ENCODE assay signal across 17 cellular contexts in genomic region chr3:51471775-51472652, GRCh38. TPM values are rescaled to one million over a fixed set of nuclear protein-coding genes. Genes with fewer than 3 reads are reported as not detected.
DNase-seq lines count a peak whose midpoint lies in the region; ATAC-seq and TF ChIP-seq lines count a peak whose summit lies in the region.
"Had no signal": no experiment of that assay in that cellular context is flagged by ENCODE, and none has a peak within 500 bp of the region (broad histone marks: within the 10 kb centered on the region; RNA-seq: fewer than 3 reads in every experiment).

No MANE protein-coding gene starts in this region.

- H3K9me3 ChIP-seq in CD8-positive, alpha-beta memory T cell (ENCODE audit: low read length) = no peaks in the 10 kb centered on the region
- H3K9me3 ChIP-seq in Panc1 (ENCODE audit: control insufficient read depth, insufficient read depth, low read depth, low read length) = no peaks in the 10 kb centered on the region
- H3K9me3 ChIP-seq: BE2C, heart left ventricle, SK-N-SH had no signal

- ATAC-seq in Panc1 (no peak), GM18873 (IDR thresholded peaks at IDR 0.05; ENCODE audit: low FRiP score, unreplicated experiment) (no peak), HG02970 (IDR thresholded peaks at IDR 0.05; ENCODE audit: low FRiP score, unreplicated experiment) (no peak)
- ATAC-seq: heart left ventricle had no signal

- H3K4me1 ChIP-seq in CD8-positive, alpha-beta memory T cell (ENCODE audit: insufficient read depth, low read length) = no peaks in the 10 kb centered on the region
- H3K4me1 ChIP-seq in Panc1 (ENCODE audit: control insufficient read depth, insufficient read depth, low read length) = no peaks in the 10 kb centered on the region
- H3K4me1 ChIP-seq: BE2C, heart left ventricle had no signal

- H3K4me3 ChIP-seq in CD8-positive, alpha-beta memory T cell (ENCODE audit: low read length) = no peak overlapping the region
- no peak overlapping the region for H3K4me3 ChIP-seq in Panc1 (ENCODE audit: low read depth in 2 of 2, low read length in 2 of 2)
- H3K4me3 ChIP-seq: heart left ventricle, lung, smooth muscle cell had no signal

- DNase-seq in CD14-positive monocyte (ENCODE audit: low spot score) = no peak
- DNase-seq in CD8-positive, alpha-beta memory T cell = no peak
- no peak for DNase-seq in Panc1 (ENCODE audit: low read depth, low spot score)
- peak; percentile 3 for DNase-seq in astrocyte of the hippocampus (ENCODE audit: low read depth, low spot score)
- DNase-seq in stimulated activated naive CD4-positive, alpha-beta T cell treated with Interleukin-2 at 50 U/mL for 16 hours (lab: John Stamatoyannopoulos, UW) = no peak
- DNase-seq: activated CD8-positive, alpha-beta memory T cell treated with anti-CD3 and anti-CD28 coated beads, Interleukin-2, amount 50 U/mL, for 4 hours; BE2C; DMS 273 treated with DMSO at 0.1 percent for 48 hours; heart left ventricle; NCI-H2081; NCI-H69; SK-N-SH had no signal

- H3K4me3 Mint-ChIP-seq in CD14-positive monocyte = no peak overlapping the region
- peak overlapping the region in 1 of 7 donors; percentile 4 for H3K4me3 Mint-ChIP-seq in CD8-positive, alpha-beta memory T cell

- no peaks in the 10 kb centered on the region for H3K27me3 ChIP-seq in CD8-positive, alpha-beta memory T cell (ENCODE audit: insufficient read depth, low read length, poor library complexity, severe bottlenecking)
- no peaks in the 10 kb centered on the region for H3K27me3 ChIP-seq in Panc1 (ENCODE audit: control insufficient read depth, insufficient read depth, low read length)
- H3K27me3 ChIP-seq: BE2C, heart left ventricle had no signal

- no peak overlapping the region for H3K27ac ChIP-seq in CD8-positive, alpha-beta memory T cell (ENCODE audit: low read depth, low read length)
- no peak overlapping the region for H3K27ac ChIP-seq in Panc1 (ENCODE audit: low read length)
- H3K27ac ChIP-seq: heart left ventricle, VCaP had no signal

- H3K4me1 Mint-ChIP-seq in CD14-positive monocyte = peaks cover 4% of the 10 kb centered on the region
- peaks cover 4 to 8% (median 8%) of the 10 kb centered on the region in 3 donors for H3K4me1 Mint-ChIP-seq in CD8-positive, alpha-beta memory T cell

- intact Hi-C loops in CD14-positive monocyte (cut with micrococcal nuclease) (no loop called here), Panc1 (cut with micrococcal nuclease; ENCODE audit: unreplicated experiment) (no loop called here)

- H3K27ac Mint-ChIP-seq in CD14-positive monocyte = peak overlapping the region in 5 of 7 donors; percentile 0 to 61 (median 1)
- H3K27ac Mint-ChIP-seq in CD8-positive, alpha-beta memory T cell = peak overlapping the region in 5 of 8 donors; percentile 3 to 73 (median 19)

- in situ Hi-C loops in Panc1 (cut with HindIII; ENCODE audit: low pct_unique_long_range_greater_than_20kb, low sequenced_read_pairs) = no loop called here

- POLR2A ChIA-PET in CD8-positive, alpha-beta memory T cell (lab: Charles Lee) = no interaction called here
- POLR2A ChIA-PET in Panc1 (lab: Charles Lee) = no interaction called here

- peaks cover 0 to 2% (median 0%) of the 10 kb centered on the region in 3 donors for H3K27me3 Mint-ChIP-seq in CD14-positive monocyte (ENCODE audit: low read depth in 3 of 3)
- H3K27me3 Mint-ChIP-seq in CD8-positive, alpha-beta memory T cell = no peaks in the 10 kb centered on the region

- TF ChIP-seq CTCF in CD14-positive monocyte (IDR thresholded peaks at IDR 0.05) (no peak), Panc1 (IDR thresholded peaks at IDR 0.05) (no peak)

- peaks cover 58 to 94% of the 10 kb centered on the region in 2 donors for H3K36me3 Mint-ChIP-seq in CD14-positive monocyte
- peaks cover 0 to 66% (median 10%) of the 10 kb centered on the region in 3 donors for H3K36me3 Mint-ChIP-seq in CD8-positive, alpha-beta memory T cell

- no peaks in the 10 kb centered on the region for H3K9me3 Mint-ChIP-seq in CD14-positive monocyte
- no peaks in the 10 kb centered on the region for H3K9me3 Mint-ChIP-seq in CD8-positive, alpha-beta memory T cell

- TSS peak; percentile 52 for BruUV-seq in Panc1 (replicated peaks; lab: Mats Ljungman, UMichigan)

- peaks cover 7% of the 10 kb centered on the region for H3K36me3 ChIP-seq in CD8-positive, alpha-beta memory T cell (ENCODE audit: insufficient read depth, low read length)
- peaks cover 9% of the 10 kb centered on the region for H3K36me3 ChIP-seq in Panc1 (ENCODE audit: control insufficient read depth, insufficient read depth, low read length)
- H3K36me3 ChIP-seq: BE2C had no signal

- CTCF ChIA-PET in CD8-positive, alpha-beta memory T cell (lab: Charles Lee) = interaction anchor here (1.1 kb wide), 1 partner anchor 13 kb away, joined by 3 read pairs; no protein-coding TSS in a partner anchor
- CTCF ChIA-PET in Panc1 (lab: Charles Lee) = no interaction called here

RNA-seq across cellular contexts. Expression of gene DCAF1, which starts 27.8 kb away (rescaled TPM):
- 1 to 10 TPM; 2.6 to 4.0 TPM for polyA plus RNA-seq in CD14-positive monocyte
- total RNA-seq in CD8-positive, alpha-beta memory T cell = 10 to 100 TPM; 45.5 TPM
- 16.7 TPM for polyA plus RNA-seq in CD8-positive, alpha-beta memory T cell
- total RNA-seq in Panc1 (2021; ENCODE audit: unreplicated experiment) = 24.7 TPM
- polyA plus RNA-seq in Panc1 (2012; ENCODE audit: insufficient read length) = 15.3 TPM
